1 cellular context compared by ENCODE assay signal in genomic region chr2:181785677-181786344, GRCh38.
TF ChIP-seq lines count a peak whose summit lies in the region.

No MANE protein-coding gene starts in this region.

TF ChIP-seq in HCT116, 20 proteins besides CTCF, POLR2A, EP300 and RAD21 (continued from another document):
- TF ChIP-seq MAX (IDR thresholded peaks at IDR 0.05) (no peak), EZH2 (IDR thresholded peaks at IDR 0.05) (no peak), ZFX (IDR thresholded peaks at IDR 0.05) (no peak), SIN3A (IDR thresholded peaks at IDR 0.05; ENCODE audit: low read depth) (peak; percentile 24; the same call in 1 of the 2 replicates), FOSL1 (IDR thresholded peaks at IDR 0.05; ENCODE audit: low read depth) (peak; percentile 78)
